Comparison of ENCODE assay signal across 18 cellular contexts in genomic region chr2:1650474-1650872, GRCh38.
DNase-seq lines count a peak whose midpoint lies in the region; ATAC-seq and TF ChIP-seq lines count a peak whose summit lies in the region.
"Had no signal": no experiment of that assay in that cellular context is flagged by ENCODE, and none has a peak within 500 bp of the region (broad histone marks: within the 10 kb centered on the region; RNA-seq: fewer than 3 reads in every experiment).

No MANE protein-coding gene starts in this region.

- H3K4me1 ChIP-seq in left ventricle myocardium inferior (peaks cover 53% of the 10 kb centered on the region), right atrium auricular region (peaks cover 0 to 35% of the 10 kb centered on the region in 2 donors), osteoblast (ENCODE audit: insufficient read depth, low read length) (peaks cover 38% of the 10 kb centered on the region), vagina (peaks cover 21% of the 10 kb centered on the region), SJCRH30 (peaks cover 18% of the 10 kb centered on the region), gastrocnemius medialis (no peaks in the 10 kb centered on the region)

- H3K4me3 Mint-ChIP-seq in endothelial cell (ENCODE audit: unreplicated experiment): peak overlapping the region; percentile 83

- peaks cover 60% of the 10 kb centered on the region for H3K36me3 Mint-ChIP-seq in endothelial cell (ENCODE audit: low read depth, unreplicated experiment)

- in situ Hi-C loops in gastrocnemius medialis (cut with MboI; ENCODE audit: low sequenced_read_pairs in 4 of 4): no loop called here

- H3K27me3 Mint-ChIP-seq in endothelial cell (ENCODE audit: unreplicated experiment): peaks cover 19% of the 10 kb centered on the region

- TF ChIP-seq POLR2A in vagina (IDR thresholded peaks at IDR 0.05): no peak
- no peak for TF ChIP-seq POLR2A in gastrocnemius medialis (IDR thresholded peaks at IDR 0.05)

- peaks cover 13% of the 10 kb centered on the region for H4K20me1 ChIP-seq in osteoblast (ENCODE audit: insufficient read depth, low read length)

- H3K27ac Mint-ChIP-seq in endothelial cell (ENCODE audit: unreplicated experiment): peak overlapping the region; percentile 12

- no peaks in the 10 kb centered on the region for H3K9me3 Mint-ChIP-seq in endothelial cell (ENCODE audit: unreplicated experiment)

- DNase-seq in left ventricle myocardium inferior (no peak), right atrium auricular region (ENCODE audit: low spot score) (no peak), endothelial cell (ENCODE audit: low spot score) (no peak), osteoblast (ENCODE audit: insufficient read length, low spot score, missing footprints) (peak; percentile 85), vagina (ENCODE audit: extremely low spot score in 2 of 2) (peak; percentile 43 to 75), SJCRH30 (no peak), gastrocnemius medialis (no peak), NK-92 (lab: John Stamatoyannopoulos, UW; ENCODE audit: unreplicated experiment) (no peak)
- DNase-seq: DMS153, EL, MM.1S, NCI-H1105 treated with DMSO at 0.1 percent for 48 hours, NCI-H187, NCI-H2171 treated with DMSO at 0.1 percent for 48 hours, NCI-H82, Peyer's patch, SIG-M5 had no signal

- peaks cover 13% of the 10 kb centered on the region for H3K79me2 ChIP-seq in osteoblast (ENCODE audit: insufficient read depth, low read length)

- H3K4me2 ChIP-seq in osteoblast (ENCODE audit: insufficient read depth, low read length): no peak overlapping the region

- no peaks in the 10 kb centered on the region for H3K27me3 ChIP-seq in left ventricle myocardium inferior (ENCODE audit: low read depth)
- no peaks in the 10 kb centered on the region for H3K27me3 ChIP-seq in right atrium auricular region
- no peaks in the 10 kb centered on the region for H3K27me3 ChIP-seq in osteoblast (ENCODE audit: insufficient read depth, low read length)
- no peaks in the 10 kb centered on the region for H3K27me3 ChIP-seq in vagina
- H3K27me3 ChIP-seq in SJCRH30: no peaks in the 10 kb centered on the region
- H3K27me3 ChIP-seq in gastrocnemius medialis: peaks cover 0 to 9% (median 5%) of the 10 kb centered on the region in 3 donors
- H3K27me3 ChIP-seq: Peyer's patch had no signal

- H3K36me3 ChIP-seq in left ventricle myocardium inferior (peaks cover 31% of the 10 kb centered on the region), right atrium auricular region (peaks cover 14% of the 10 kb centered on the region), osteoblast (ENCODE audit: insufficient read depth, low read length) (peaks cover 55% of the 10 kb centered on the region), vagina (peaks cover 0 to 23% of the 10 kb centered on the region in 2 donors), SJCRH30 (peaks cover 87% of the 10 kb centered on the region), gastrocnemius medialis (no peaks in the 10 kb centered on the region)

- no peak overlapping the region for H2AFZ ChIP-seq in osteoblast (ENCODE audit: low read length)

- intact Hi-C loops in left ventricle myocardium inferior (cut with micrococcal nuclease) (loop anchor here (10.0 kb wide), 1 partner anchor 56 kb away; no protein-coding TSS in a partner anchor), vagina (cut with DNase I) (loop anchor here (5.0 to 10.0 kb wide), 2 partner anchors 92 to 1924 kb away; partner anchors contain the start of genes PXDN and RPS7), gastrocnemius medialis (cut with DNase I; ENCODE audit: low total_unique reads) (loop anchor here (5.0 to 10.0 kb wide), 3 partner anchors 42 to 164 kb away; no protein-coding TSS in a partner anchor)

- H3K27ac ChIP-seq in left ventricle myocardium inferior (replicated peaks) (peak overlapping the region; percentile 75), right atrium auricular region (peak overlapping the region in 1 of 2 donors; percentile 76), osteoblast (ENCODE audit: low read depth, low read length) (no peak overlapping the region), vagina (no peak overlapping the region), SJCRH30 (no peak overlapping the region), gastrocnemius medialis (no peak overlapping the region)
- H3K27ac ChIP-seq: C4-2B, Peyer's patch had no signal

- H3K9me3 ChIP-seq in left ventricle myocardium inferior (replicated peaks) (no peaks in the 10 kb centered on the region), right atrium auricular region (no peaks in the 10 kb centered on the region), osteoblast (ENCODE audit: low read depth, low read length) (no peaks in the 10 kb centered on the region), vagina (no peaks in the 10 kb centered on the region), SJCRH30 (replicated peaks) (no peaks in the 10 kb centered on the region), gastrocnemius medialis (no peaks in the 10 kb centered on the region)
- H3K9me3 ChIP-seq: Peyer's patch had no signal

- ATAC-seq in gastrocnemius medialis: no peak

- peaks cover 26% of the 10 kb centered on the region for H3K4me1 Mint-ChIP-seq in endothelial cell (ENCODE audit: unreplicated experiment)

- H3K4me3 ChIP-seq in left ventricle myocardium inferior (no peak overlapping the region), right atrium auricular region (no peak overlapping the region), osteoblast (ENCODE audit: insufficient read depth, low read length) (no peak overlapping the region), vagina (no peak overlapping the region), SJCRH30 (no peak overlapping the region), gastrocnemius medialis (no peak overlapping the region)
- H3K4me3 ChIP-seq: Peyer's patch had no signal

- no peak for TF ChIP-seq CTCF in left ventricle myocardium inferior (IDR thresholded peaks at IDR 0.05; ENCODE audit: borderline replicate concordance)
- TF ChIP-seq CTCF in right atrium auricular region (IDR thresholded peaks at IDR 0.05): no peak
- no peak for TF ChIP-seq CTCF in endothelial cell (IDR thresholded peaks at IDR 0.05; ENCODE audit: unreplicated experiment)
- TF ChIP-seq CTCF in osteoblast (IDR thresholded peaks at IDR 0.05; ENCODE audit: extremely low read depth, low read depth, low read length): no peak
- TF ChIP-seq CTCF in vagina (IDR thresholded peaks at IDR 0.05): no peak
- no peak for TF ChIP-seq CTCF in gastrocnemius medialis (IDR thresholded peaks at IDR 0.05 in 4 of 5, conservative IDR thresholded peaks at IDR 0.05 in 1 of 5)

Comparison
In these comparisons a context has a peak if more than half of its experiments do, and no peak if none do; other contexts are left out.
1. DNase-seq: peak in osteoblast (single experiment) and vagina (2 of 2); none in left ventricle myocardium inferior (single experiment), right atrium auricular region (single experiment), endothelial cell (single experiment), SJCRH30 (0 of 2), gastrocnemius medialis (0 of 2) and NK-92 (single experiment).